In genomic region chr14:75229576-75229922, GRCh38 we compare ENCODE assay signal across 13 cellular contexts. TPM values are rescaled to one million over a fixed set of nuclear protein-coding genes. Genes with fewer than 3 reads are reported as not detected.
DNase-seq lines count a peak whose midpoint lies in the region; ATAC-seq, FAIRE-seq and TF ChIP-seq lines count a peak whose summit lies in the region.
"Had no signal": no experiment of that assay in that cellular context is flagged by ENCODE, and none has a peak within 500 bp of the region (broad histone marks: within the 10 kb centered on the region; RNA-seq: fewer than 3 reads in every experiment).

No MANE protein-coding gene starts in this region.

- dilution Hi-C loops in keratinocyte (cut with MboI; ENCODE audit: extremely low pct_ligation_motif_present, low sequenced_read_pairs), result no loop called here

- no peaks in the 10 kb centered on the region for H3K27me3 Mint-ChIP-seq in T-helper 17 cell

- no peak for DNase-seq in T-helper 17 cell
- no peak for DNase-seq in keratinocyte (ENCODE audit: low read depth, low spot score)
- no peak for DNase-seq in gastrocnemius medialis
- no peak for DNase-seq in UCSD-AML1 (lab: John Stamatoyannopoulos, UW; ENCODE audit: unreplicated experiment)
- DNase-seq in NCI-H187 (lab: John Stamatoyannopoulos, UW), result no peak
- no peak for DNase-seq in stimulated activated CD4-positive, alpha-beta T cell treated with anti-CD3 and anti-CD28 coated beads, Interleukin-4, amount 100 ng/mL, for 4 hours
- DNase-seq: C1 segment of cervical spinal cord, HFFc6 had no signal

- H3K9me1 ChIP-seq in keratinocyte (ENCODE audit: control insufficient read depth, extremely low read depth, insufficient read depth, low read length), result no peaks in the 10 kb centered on the region

- FAIRE-seq in keratinocyte (lab: Jason Lieb, UNC), result no peak

- H3K27ac Mint-ChIP-seq in T-helper 17 cell, result peak overlapping the region; percentile 89
- H3K27ac Mint-ChIP-seq: HFFc6 had no signal

- H3K4me3 ChIP-seq in keratinocyte (ENCODE audit: control insufficient read depth in 2 of 3, extremely low read depth in 1 of 3, insufficient read depth in 2 of 3, low read depth in 1 of 3, low read length in 3 of 3) (no peak overlapping the region), gastrocnemius medialis (no peak overlapping the region)
- H3K4me3 ChIP-seq: prostate gland, tibial nerve had no signal

- peak; percentile 6 for ATAC-seq in HG03196 (IDR thresholded peaks at IDR 0.05; ENCODE audit: unreplicated experiment)
- ATAC-seq in T-helper 17 cell, result no peak
- no peak for ATAC-seq in gastrocnemius medialis
- ATAC-seq in HG02798 (IDR thresholded peaks at IDR 0.05; ENCODE audit: poor library complexity, unreplicated experiment), result no peak
- ATAC-seq: SK-N-SH treated with all-trans-retinoic acid at 6 μM for 48 hours had no signal

- peak overlapping the region; percentile 40 for H2AFZ ChIP-seq in keratinocyte (ENCODE audit: control insufficient read depth, low read length)

- H3K27me3 ChIP-seq in keratinocyte (ENCODE audit: control insufficient read depth, extremely low read depth, insufficient read depth, low read length), result no peaks in the 10 kb centered on the region
- H3K27me3 ChIP-seq in gastrocnemius medialis, result no peaks in the 10 kb centered on the region
- H3K27me3 ChIP-seq: tibial nerve had no signal

- H3K4me3 Mint-ChIP-seq in T-helper 17 cell, result peak overlapping the region; percentile 63
- H3K4me3 Mint-ChIP-seq: HFFc6 had no signal

- in situ Hi-C loops in gastrocnemius medialis (cut with MboI; ENCODE audit: low sequenced_read_pairs in 4 of 4), result no loop called here

- no peaks in the 10 kb centered on the region for H4K20me1 ChIP-seq in keratinocyte (ENCODE audit: control insufficient read depth, extremely low read depth, insufficient read depth, low read length)

- H3K4me2 ChIP-seq in keratinocyte (ENCODE audit: control insufficient read depth, extremely low read depth, insufficient read depth, low read depth, low read length), result peak overlapping the region; percentile 67

- TF ChIP-seq POLR2A in gastrocnemius medialis (IDR thresholded peaks at IDR 0.05), result no peak

- H3K4me1 ChIP-seq in keratinocyte (ENCODE audit: control insufficient read depth, extremely low read depth, insufficient read depth, low read length), result peaks cover 33% of the 10 kb centered on the region
- H3K4me1 ChIP-seq in gastrocnemius medialis, result peaks cover 18 to 20% of the 10 kb centered on the region in 2 donors
- H3K4me1 ChIP-seq: prostate gland had no signal

- peaks cover 39% of the 10 kb centered on the region for H3K4me1 Mint-ChIP-seq in T-helper 17 cell

- no peaks in the 10 kb centered on the region for H3K9me3 ChIP-seq in T-helper 17 cell (ENCODE audit: control insufficient read depth, low read length, poor library complexity, severe bottlenecking)
- H3K9me3 ChIP-seq in keratinocyte (ENCODE audit: control insufficient read depth, low read depth, low read length), result no peaks in the 10 kb centered on the region
- H3K9me3 ChIP-seq in gastrocnemius medialis, result no peaks in the 10 kb centered on the region
- H3K9me3 ChIP-seq: prostate gland, tibial nerve had no signal

- H3K36me3 Mint-ChIP-seq in T-helper 17 cell (ENCODE audit: low read depth), result no peaks in the 10 kb centered on the region

- TF ChIP-seq CTCF in keratinocyte (optimal IDR thresholded peaks at IDR 0.05 in 1 of 3, IDR thresholded peaks at IDR 0.05 in 1 of 3, conservative IDR thresholded peaks at IDR 0.05 in 1 of 3; ENCODE audit: extremely low read depth in 1 of 3, insufficient read depth in 2 of 3, low read length in 3 of 3) (no peak), gastrocnemius medialis (IDR thresholded peaks at IDR 0.05 in 4 of 5, conservative IDR thresholded peaks at IDR 0.05 in 1 of 5) (no peak)

- H3K36me3 ChIP-seq in keratinocyte (ENCODE audit: control insufficient read depth in 2 of 2, extremely low read depth in 1 of 2, insufficient read depth in 2 of 2, low read length in 2 of 2), result no peaks in the 10 kb centered on the region
- no peaks in the 10 kb centered on the region for H3K36me3 ChIP-seq in gastrocnemius medialis
- H3K36me3 ChIP-seq: prostate gland, tibial nerve had no signal

- H3K27ac ChIP-seq in keratinocyte (ENCODE audit: control insufficient read depth, insufficient read depth, low read length) (peak overlapping the region; percentile 95), gastrocnemius medialis (peak overlapping the region in 3 of 4 donors; percentile 60 to 77 (median 66))
- H3K27ac ChIP-seq: prostate gland had no signal

- H3K9ac ChIP-seq in keratinocyte (ENCODE audit: control insufficient read depth, extremely low read depth, insufficient read depth, low read length), result peak overlapping the region; percentile 57

- intact Hi-C loops in gastrocnemius medialis (cut with DNase I; ENCODE audit: low total_unique reads), result no loop called here

- H3K79me2 ChIP-seq in keratinocyte (ENCODE audit: control insufficient read depth, insufficient read depth, low read length), result no peaks in the 10 kb centered on the region

RNA-seq across cellular contexts. Expression of gene FOS, which starts 49.1 kb away (rescaled TPM):
- total RNA-seq in T-helper 17 cell, result 1,000 to 10,000 TPM; 2,179 to 4,074 TPM
- polyA plus RNA-seq in keratinocyte, result 29.2 to 141 TPM (median 121 TPM) in 3 replicates
- polyA plus RNA-seq in keratinocyte (2011; ENCODE audit: low read depth), result 203 TPM
- polyA plus RNA-seq in keratinocyte (2011; cell fraction: cytosol; rRNA removed), result 59.7 and 69.9 TPM in 2 replicates
- polyA plus RNA-seq in keratinocyte (2011; cell fraction: nucleus; rRNA removed), result 468 and 530 TPM in 2 replicates
- polyA plus RNA-seq in keratinocyte (2012; ENCODE audit: low replicate concordance), result 11.9 and 76.3 TPM in 2 replicates
- polyA minus RNA-seq in keratinocyte, result 33.5 to 179 TPM (median 146 TPM) in 3 replicates
- polyA minus RNA-seq in keratinocyte (2011; cell fraction: cytosol; rRNA and poly(A)+ RNA removed), result 174 TPM
- 415 and 474 TPM in 2 replicates for polyA minus RNA-seq in keratinocyte (2011; cell fraction: nucleus; rRNA and poly(A)+ RNA removed)
- total RNA-seq in gastrocnemius medialis, result 100 to 1,000 TPM in 1 of 4 donors, 10 to 100 TPM in 3; 16.3 to 110 (median 53.5) TPM

RNA-seq across cellular contexts. Expression of gene TMED10, which starts 53.1 kb away (rescaled TPM):
- total RNA-seq in T-helper 17 cell (100 to 1,000 TPM; 190 to 195 TPM), gastrocnemius medialis (100 to 1,000 TPM; 161 to 362 (median 255) TPM)
- 306 to 428 TPM (median 380 TPM) in 3 replicates for polyA plus RNA-seq in keratinocyte
- polyA plus RNA-seq in keratinocyte (2011; ENCODE audit: low read depth), result 83.4 TPM
- polyA plus RNA-seq in keratinocyte (2011; cell fraction: cytosol; rRNA removed), result 201 and 388 TPM in 2 replicates
- 420 and 431 TPM in 2 replicates for polyA plus RNA-seq in keratinocyte (2011; cell fraction: nucleus; rRNA removed)
- 157 and 253 TPM in 2 replicates for polyA plus RNA-seq in keratinocyte (2012; ENCODE audit: low replicate concordance)
- polyA minus RNA-seq in keratinocyte, result 565 to 838 TPM (median 646 TPM) in 3 replicates
- 534 TPM for polyA minus RNA-seq in keratinocyte (2011; cell fraction: cytosol; rRNA and poly(A)+ RNA removed)
- polyA minus RNA-seq in keratinocyte (2011; cell fraction: nucleus; rRNA and poly(A)+ RNA removed), result 437 and 484 TPM in 2 replicates

Comparison
In these comparisons a context has a peak if more than half of its experiments do, and no peak if none do; other contexts are left out.
1. RNA of gene FOS, which starts 49.1 kb away (total RNA-seq): 2,179 to 4,074 TPM in T-helper 17 cell; 16.3 to 110 TPM in gastrocnemius medialis; every median in the first group is over 10 times any median in the second.